8 cellular contexts compared by ENCODE assay signal in genomic region chr22:35301370-35301874, GRCh38. TPM values are rescaled to one million over a fixed set of nuclear protein-coding genes. Genes with fewer than 3 reads are reported as not detected.
DNase-seq lines count a peak whose midpoint lies in the region; ATAC-seq, FAIRE-seq and TF ChIP-seq lines count a peak whose summit lies in the region.

No MANE protein-coding gene starts in this region.

- peaks cover 0 to 19% of the 10 kb centered on the region in 2 donors for H3K4me1 ChIP-seq in muscle layer of duodenum (ENCODE audit: control insufficient read depth in 1 of 2, insufficient read depth in 2 of 2, low read length in 2 of 2)

- peak overlapping the region; percentile 56 for H3K27ac ChIP-seq in muscle layer of duodenum (ENCODE audit: low read length)

- DNase-seq in COLO668 (lab: John Stamatoyannopoulos, UW; ENCODE audit: unreplicated experiment) (peak; percentile 39), NCI-H226 (peak; percentile 75), bronchial epithelial cell (ENCODE audit: low read depth) (peak; percentile 88), NCI-H524 treated with DMSO at 0.1 percent for 48 hours (lab: John Stamatoyannopoulos, UW) (no peak), cerebellum (ENCODE audit: low spot score) (no peak), inferior parietal cortex (ENCODE audit: extremely low spot score) (no peak)

- no peak for TF ChIP-seq CTCF in bronchial epithelial cell (IDR thresholded peaks at IDR 0.05; ENCODE audit: insufficient read depth, low read length, severe bottlenecking)

- FAIRE-seq in bronchial epithelial cell (lab: Jason Lieb, UNC), result peak; percentile 75

- peaks cover 3% of the 10 kb centered on the region for H3K36me3 ChIP-seq in bronchial epithelial cell (ENCODE audit: control insufficient read depth, insufficient read depth, low read length)
- H3K36me3 ChIP-seq in muscle layer of duodenum (ENCODE audit: control insufficient read depth in 1 of 2, insufficient read depth in 2 of 2, low read length in 2 of 2), result peaks cover 4 to 9% of the 10 kb centered on the region in 2 donors

- H3K27me3 ChIP-seq in bronchial epithelial cell (ENCODE audit: control insufficient read depth, insufficient read depth, low read length), result no peaks in the 10 kb centered on the region
- no peaks in the 10 kb centered on the region for H3K27me3 ChIP-seq in muscle layer of duodenum (ENCODE audit: low read depth, low read length)

- H3K9me3 ChIP-seq in muscle layer of duodenum (ENCODE audit: control insufficient read depth in 1 of 2, low read length in 2 of 2), result no peaks in the 10 kb centered on the region

- ATAC-seq in GM19455 (IDR thresholded peaks at IDR 0.05; ENCODE audit: unreplicated experiment), result no peak

- no peak overlapping the region for H3K4me3 ChIP-seq in bronchial epithelial cell (ENCODE audit: low read depth, low read length)
- H3K4me3 ChIP-seq in muscle layer of duodenum (ENCODE audit: low read depth in 1 of 2, low read length in 2 of 2), result peak overlapping the region in 1 of 2 donors; percentile 95

RNA-seq across cellular contexts. Expression of gene TOM1, which starts 1.7 kb away (rescaled TPM):
- total RNA-seq in bronchial epithelial cell (22.6 and 28.0 TPM in 2 replicates), cerebellum (12.6 TPM)

RNA-seq across cellular contexts. Expression of gene HMGXB4, which starts 44.1 kb away (rescaled TPM):
- total RNA-seq in bronchial epithelial cell (11.6 and 12.8 TPM in 2 replicates), cerebellum (22.3 TPM)

Comparison
In these comparisons a context has a peak if more than half of its experiments do, and no peak if none do; other contexts are left out.
1. DNase-seq: peak in COLO668 (single experiment), NCI-H226 (single experiment) and bronchial epithelial cell (single experiment); none in NCI-H524 treated with DMSO at 0.1 percent for 48 hours (single experiment), cerebellum (single experiment) and inferior parietal cortex (single experiment).